ENCODE assay signal across 20 cellular contexts in genomic region chr17:71521724-71522123, GRCh38.
DNase-seq lines count a peak whose midpoint lies in the region; ATAC-seq and TF ChIP-seq lines count a peak whose summit lies in the region.
"Had no signal": no experiment of that assay in that cellular context is flagged by ENCODE, and none has a peak within 500 bp of the region (broad histone marks: within the 10 kb centered on the region; RNA-seq: fewer than 3 reads in every experiment).

No MANE protein-coding gene starts in this region.

- 36% methylated on average over 2 of the region's 2 CpGs for WGBS in mammary epithelial cell (ENCODE audit: low coverage, missing lambda C conversion rate)

- H3K4me2 ChIP-seq in mammary epithelial cell (ENCODE audit: insufficient read depth, low read depth, low read length): no peak overlapping the region
- H3K4me2 ChIP-seq: GM23338 had no signal

- no peak overlapping the region for H3K9ac ChIP-seq in mammary epithelial cell (ENCODE audit: insufficient read depth, low read length)

- no peak overlapping the region for H3K4me3 Mint-ChIP-seq in MCF 10A (ENCODE audit: unreplicated experiment)
- H3K4me3 Mint-ChIP-seq: B cell; CD4-positive, CD25-positive, alpha-beta regulatory T cell; CD8-positive, alpha-beta memory T cell; GM23338 had no signal

- H4K20me1 ChIP-seq in mammary epithelial cell (ENCODE audit: insufficient read depth, low read length): no peaks in the 10 kb centered on the region

- no peaks in the 10 kb centered on the region for H3K27me3 ChIP-seq in mammary epithelial cell (ENCODE audit: insufficient read depth, low read length)

- H3K9me3 ChIP-seq in mammary epithelial cell (replicated peaks; ENCODE audit: insufficient read depth, low read length): no peaks in the 10 kb centered on the region

- TF ChIP-seq CTCF in mammary epithelial cell (conservative IDR thresholded peaks at IDR 0.05 in 1 of 2, IDR thresholded peaks at IDR 0.05 in 1 of 2; ENCODE audit: extremely low read depth in 1 of 2, insufficient read depth in 1 of 2, low read depth in 1 of 2, low read length in 2 of 2) (no peak), MCF 10A (IDR thresholded peaks at IDR 0.05; ENCODE audit: unreplicated experiment) (no peak), epithelial cell of esophagus (IDR thresholded peaks at IDR 0.05; ENCODE audit: insufficient read depth, low read depth, low read length, missing control alignments) (no peak)

- CTCF ChIA-PET in mammary epithelial cell (lab: Charles Lee; ENCODE audit: low non-redundant PET) (no interaction called here), MCF 10A (lab: Yijun Ruan, JAX) (no interaction called here)

- POLR2A ChIA-PET in MCF 10A (lab: Yijun Ruan, JAX): no interaction called here

- H2AFZ ChIP-seq in mammary epithelial cell (ENCODE audit: low read depth, low read length): no peak overlapping the region
- H2AFZ ChIP-seq: GM23338 had no signal

- no peaks in the 10 kb centered on the region for H3K79me2 ChIP-seq in mammary epithelial cell (ENCODE audit: insufficient read depth, low read length)

- H3K4me1 ChIP-seq in mammary epithelial cell (ENCODE audit: insufficient read depth, low read length): peaks cover 28% of the 10 kb centered on the region

- H3K4me3 ChIP-seq in mammary epithelial cell (replicated peaks in 1 of 3; ENCODE audit: insufficient read depth in 1 of 3, low read depth in 2 of 3, low read length in 3 of 3): no peak overlapping the region
- no peak overlapping the region for H3K4me3 ChIP-seq in epithelial cell of esophagus (ENCODE audit: low read length)
- H3K4me3 ChIP-seq: GM23338 had no signal

- peak; percentile 50; the same call in 2 of the 3 replicates for ATAC-seq in SK-N-SH treated with all-trans-retinoic acid at 6 μM for 48 hours

- H3K27me3 Mint-ChIP-seq in MCF 10A (ENCODE audit: insufficient read depth, unreplicated experiment): no peaks in the 10 kb centered on the region
- H3K27me3 Mint-ChIP-seq: B cell; CD4-positive, CD25-positive, alpha-beta regulatory T cell had no signal

- H3K36me3 ChIP-seq in mammary epithelial cell (ENCODE audit: insufficient read depth, low read length): no peaks in the 10 kb centered on the region

- BruUV-seq in mammary epithelial cell (replicated peaks; lab: Mats Ljungman, UMichigan): no TSS peak
- BruUV-seq in MCF 10A (replicated peaks; lab: Mats Ljungman, UMichigan): no TSS peak

- H3K4me1 Mint-ChIP-seq in MCF 10A (ENCODE audit: insufficient read depth, unreplicated experiment): peaks cover 7% of the 10 kb centered on the region
- H3K4me1 Mint-ChIP-seq: B cell; CD4-positive, CD25-positive, alpha-beta regulatory T cell; CD8-positive, alpha-beta memory T cell had no signal

- peaks cover 7% of the 10 kb centered on the region for H3K36me3 Mint-ChIP-seq in MCF 10A (ENCODE audit: insufficient read depth, unreplicated experiment)
- H3K36me3 Mint-ChIP-seq: CD4-positive, CD25-positive, alpha-beta regulatory T cell; CD8-positive, alpha-beta memory T cell had no signal

- no peak overlapping the region for H3K27ac Mint-ChIP-seq in MCF 10A (ENCODE audit: low read depth, unreplicated experiment)
- H3K27ac Mint-ChIP-seq: B cell; CD4-positive, CD25-positive, alpha-beta regulatory T cell; CD8-positive, alpha-beta memory T cell; GM23338 had no signal

- in situ Hi-C loops in mammary epithelial cell (cut with MboI; ENCODE audit: low sequenced_read_pairs in 2 of 2): no loop called here

- H3K27ac ChIP-seq in mammary epithelial cell (ENCODE audit: insufficient read depth, low read depth, low read length): no peak overlapping the region
- H3K27ac ChIP-seq: HL-60 had no signal

- DNase-seq in mammary epithelial cell (peak; percentile 19), MCF 10A (ENCODE audit: unreplicated experiment) (no peak), epithelial cell of esophagus (ENCODE audit: low read depth) (peak; percentile 8), HUDEP-2 (lab: John Stamatoyannopoulos, UW; ENCODE audit: unreplicated experiment in 76 of 76) (no peak), KG1 (lab: John Stamatoyannopoulos, UW) (no peak), pons (ENCODE audit: low spot score) (no peak)
- DNase-seq: 8988T; C1 segment of cervical spinal cord; CD4-positive, CD25-positive, alpha-beta regulatory T cell; CD8-positive, alpha-beta memory T cell; COR-L47; DMS 273 treated with DMSO at 0.1 percent for 48 hours; DMS53; DND-41; HCEC 1CT; IMR-90 had no signal

- dilution Hi-C loops in mammary epithelial cell (cut with HindIII; ENCODE audit: low sequenced_read_pairs): no loop called here

- H3K9me3 Mint-ChIP-seq in MCF 10A (ENCODE audit: unreplicated experiment): peaks cover 7% of the 10 kb centered on the region
- H3K9me3 Mint-ChIP-seq: GM23338 had no signal

- intact Hi-C loops in mammary epithelial cell (cut with micrococcal nuclease): no loop called here
- intact Hi-C loops in MCF 10A (cut with micrococcal nuclease): no loop called here

TF ChIP-seq in SK-N-SH treated with all-trans-retinoic acid at 6 μM for 48 hours, 23 proteins besides CTCF, POLR2A, EP300 and RAD21 (continues in another document):
- TF ChIP-seq TCF4 (CRISPR knock-in tag; IDR thresholded peaks at IDR 0.05; ENCODE audit: borderline replicate concordance) (no peak), SNAI2 (CRISPR knock-in tag; IDR thresholded peaks at IDR 0.05) (no peak), ZC3H10 (CRISPR knock-in tag; IDR thresholded peaks at IDR 0.05) (no peak), BACH2 (CRISPR knock-in tag; IDR thresholded peaks at IDR 0.05; ENCODE audit: borderline replicate concordance) (no peak), CSDC2 (CRISPR knock-in tag; IDR thresholded peaks at IDR 0.05) (no peak), CREB5 (CRISPR knock-in tag; IDR thresholded peaks at IDR 0.05; ENCODE audit: low read depth) (no peak), OSR1 (CRISPR knock-in tag; IDR thresholded peaks at IDR 0.05) (no peak), ZFP30 (CRISPR knock-in tag; IDR thresholded peaks at IDR 0.05) (no peak), GLIS3 (CRISPR knock-in tag; IDR thresholded peaks at IDR 0.05) (no peak), PATZ1 (CRISPR knock-in tag; IDR thresholded peaks at IDR 0.05; ENCODE audit: borderline replicate concordance) (no peak)
- TF ChIP-seq, protein P1, sequence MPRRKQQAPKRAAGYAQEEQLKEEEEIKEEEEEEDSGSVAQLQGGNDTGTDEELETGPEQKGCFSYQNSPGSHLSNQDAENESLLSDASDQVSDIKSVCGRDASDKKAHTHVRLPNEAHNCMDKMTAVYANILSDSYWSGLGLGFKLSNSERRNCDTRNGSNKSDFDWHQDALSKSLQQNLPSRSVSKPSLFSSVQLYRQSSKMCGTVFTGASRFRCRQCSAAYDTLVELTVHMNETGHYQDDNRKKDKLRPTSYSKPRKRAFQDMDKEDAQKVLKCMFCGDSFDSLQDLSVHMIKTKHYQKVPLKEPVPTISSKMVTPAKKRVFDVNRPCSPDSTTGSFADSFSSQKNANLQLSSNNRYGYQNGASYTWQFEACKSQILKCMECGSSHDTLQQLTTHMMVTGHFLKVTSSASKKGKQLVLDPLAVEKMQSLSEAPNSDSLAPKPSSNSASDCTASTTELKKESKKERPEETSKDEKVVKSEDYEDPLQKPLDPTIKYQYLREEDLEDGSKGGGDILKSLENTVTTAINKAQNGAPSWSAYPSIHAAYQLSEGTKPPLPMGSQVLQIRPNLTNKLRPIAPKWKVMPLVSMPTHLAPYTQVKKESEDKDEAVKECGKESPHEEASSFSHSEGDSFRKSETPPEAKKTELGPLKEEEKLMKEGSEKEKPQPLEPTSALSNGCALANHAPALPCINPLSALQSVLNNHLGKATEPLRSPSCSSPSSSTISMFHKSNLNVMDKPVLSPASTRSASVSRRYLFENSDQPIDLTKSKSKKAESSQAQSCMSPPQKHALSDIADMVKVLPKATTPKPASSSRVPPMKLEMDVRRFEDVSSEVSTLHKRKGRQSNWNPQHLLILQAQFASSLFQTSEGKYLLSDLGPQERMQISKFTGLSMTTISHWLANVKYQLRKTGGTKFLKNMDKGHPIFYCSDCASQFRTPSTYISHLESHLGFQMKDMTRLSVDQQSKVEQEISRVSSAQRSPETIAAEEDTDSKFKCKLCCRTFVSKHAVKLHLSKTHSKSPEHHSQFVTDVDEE (CRISPR knock-in tag; IDR thresholded peaks at IDR 0.05): no peak

Comparison
In these comparisons a context has a peak if more than half of its experiments do, and no peak if none do; other contexts are left out.
1. DNase-seq: peak in mammary epithelial cell (single experiment) and epithelial cell of esophagus (single experiment); none in MCF 10A (single experiment), HUDEP-2 (0 of 76), KG1 (single experiment) and pons (single experiment).